Comparison of ENCODE assay signal across 30 cellular contexts in the genomic region with DNA sequence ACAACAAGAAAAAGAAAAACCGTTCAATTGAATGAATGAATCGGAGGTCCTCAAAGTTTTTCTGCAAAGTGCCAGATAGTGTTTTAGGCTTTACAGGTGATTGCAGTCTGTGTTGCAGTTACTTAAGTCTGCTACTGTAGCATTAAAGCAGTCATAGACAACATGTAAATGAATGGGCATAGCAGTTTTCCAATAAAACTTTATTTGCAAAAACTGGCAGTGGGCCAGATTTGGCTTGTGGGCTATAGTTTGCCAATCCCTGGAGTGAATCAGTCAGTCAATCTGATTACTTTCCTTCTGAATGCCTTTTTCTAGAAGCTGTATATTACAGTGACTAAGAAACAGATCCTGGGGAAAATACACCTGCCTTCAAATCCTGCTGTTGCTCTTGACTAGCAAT.
"Had no signal": no experiment of that assay in that cellular context is flagged by ENCODE, and none has a peak within 500 bp of the region (broad histone marks: within the 10 kb centered on the region; RNA-seq: fewer than 3 reads in every experiment).

No MANE protein-coding gene starts in this region.

- H3K27ac ChIP-seq: neural progenitor cell, neutrophil, pancreas, prostate gland, skin epidermis, spleen, suprapubic skin, testis, tibial nerve, upper lobe of left lung, vagina had no signal

- H3K4me3 ChIP-seq: neural progenitor cell, pancreas, prostate gland, skin epidermis, smooth muscle cell, spleen, suprapubic skin, testis, tibial nerve, upper lobe of left lung, vagina had no signal

- H2AFZ ChIP-seq: neural progenitor cell had no signal

- H3K4me2 ChIP-seq: neural progenitor cell, smooth muscle cell had no signal

- H3K36me3 Mint-ChIP-seq: naive thymus-derived CD4-positive, alpha-beta T cell; natural killer cell; neural progenitor cell; stimulated activated memory B cell treated with anti-CD40 and anti-IgM and Interleukin-4, amounts not matched to agents 10 μg/mL and 1 μg/mL and 100 μg/mL, for 72 hours had no signal

- H3K27me3 ChIP-seq: neural progenitor cell, neutrophil, pancreas, spleen, suprapubic skin, testis, tibial nerve, upper lobe of left lung, vagina had no signal

- H3K4me1 Mint-ChIP-seq: naive thymus-derived CD4-positive, alpha-beta T cell; natural killer cell; nephron; stimulated activated memory B cell treated with anti-CD40 and anti-IgM and Interleukin-4, amounts not matched to agents 10 μg/mL and 1 μg/mL and 100 μg/mL, for 72 hours; stimulated activated naive CD8-positive, alpha-beta T cell treated with anti-CD3 and anti-CD28 coated beads, Interleukin-15, amount 100 ng/mL, for 72 hours had no signal

- H3K27ac Mint-ChIP-seq: naive thymus-derived CD4-positive, alpha-beta T cell; natural killer cell; nephron; neural progenitor cell; stimulated activated memory B cell treated with anti-CD40 and anti-IgM and Interleukin-4, amounts not matched to agents 10 μg/mL and 1 μg/mL and 100 μg/mL, for 72 hours; stimulated activated naive CD8-positive, alpha-beta T cell treated with anti-CD3 and anti-CD28 coated beads, Interleukin-15, amount 100 ng/mL, for 72 hours had no signal

- H3K9me3 ChIP-seq: neutrophil, pancreas, prostate gland, suprapubic skin, testis, tibial nerve, upper lobe of left lung, vagina had no signal

- FAIRE-seq: pancreas, urothelium cell line had no signal

- H3K4me3 Mint-ChIP-seq: naive thymus-derived CD4-positive, alpha-beta T cell; natural killer cell; nephron; neural progenitor cell; stimulated activated memory B cell treated with anti-CD40 and anti-IgM and Interleukin-4, amounts not matched to agents 10 μg/mL and 1 μg/mL and 100 μg/mL, for 72 hours; stimulated activated naive CD8-positive, alpha-beta T cell treated with anti-CD3 and anti-CD28 coated beads, Interleukin-15, amount 100 ng/mL, for 72 hours had no signal

- H3K4me1 ChIP-seq: neural progenitor cell, pancreas, prostate gland, spleen, suprapubic skin, testis, tibial nerve, upper lobe of left lung had no signal

- H3K27me3 Mint-ChIP-seq: naive thymus-derived CD4-positive, alpha-beta T cell; stimulated activated memory B cell treated with anti-CD40 and anti-IgM and Interleukin-4, amounts not matched to agents 10 μg/mL and 1 μg/mL and 100 μg/mL, for 72 hours; stimulated activated naive CD8-positive, alpha-beta T cell treated with anti-CD3 and anti-CD28 coated beads, Interleukin-15, amount 100 ng/mL, for 72 hours had no signal

- H3K9ac ChIP-seq: neural progenitor cell had no signal

- ATAC-seq: naive thymus-derived CD4-positive, alpha-beta T cell; natural killer cell; pancreas; right cardiac atrium; sciatic nerve; stimulated activated memory B cell treated with anti-CD40 and anti-IgM and Interleukin-4, amounts not matched to agents 10 μg/mL and 1 μg/mL and 100 μg/mL, for 72 hours; stimulated activated naive CD8-positive, alpha-beta T cell treated with anti-CD3 and anti-CD28 coated beads, Interleukin-15, amount 100 ng/mL, for 72 hours; stimulated activated naive CD8-positive, alpha-beta T cell treated with anti-CD3 and anti-CD28 coated beads, Interleukin-15, Interleukin-2, amounts not matched to agents 100 U/mL and 50 U/mL, for 24 hours had no signal

- DNase-seq: naive thymus-derived CD4-positive, alpha-beta T cell; natural killer cell; nucleus accumbens; pancreas; right cardiac atrium; spleen; stimulated activated CD4-positive, alpha-beta T cell treated with anti-CD3 and anti-CD28 coated beads, Interleukin-12 subunit alpha, Interleukin-12 subunit beta, amount 100 ng/mL, for 4 hours; stimulated activated CD4-positive, alpha-beta T cell treated with anti-CD3 and anti-CD28 coated beads, Interleukin-1b, Interleukin-23, amount 100 ng/mL, for 48 hours; stimulated activated CD4-positive, alpha-beta T cell treated with anti-CD3 and anti-CD28 coated beads, Interleukin-4, amount 100 ng/mL, for 1 hour; stimulated activated CD4-positive, alpha-beta T cell treated with anti-CD3 and anti-CD28 coated beads, Interleukin-4, amount 100 ng/mL, for 4 hours; stimulated activated CD8-positive, alpha-beta memory T cell treated with anti-CD3 and anti-CD28 coated beads, Interleukin-4, amount 100 ng/mL, for 48 hours; stimulated activated naive CD4-positive, alpha-beta T cell; stimulated activated naive CD8-positive, alpha-beta T cell treated with anti-CD3 and anti-CD28 coated beads, Interleukin-15, amount 100 ng/mL, for 72 hours; stimulated activated naive CD8-positive, alpha-beta T cell treated with anti-CD3 and anti-CD28 coated beads, Interleukin-15, Interleukin-2, amounts not matched to agents 100 U/mL and 50 U/mL, for 24 hours; substantia nigra; testis; trophoblast cell; upper lobe of left lung had no signal

- H3K36me3 ChIP-seq: neural progenitor cell, neutrophil, pancreas, prostate gland, spleen, suprapubic skin, tibial nerve, upper lobe of left lung, vagina had no signal

- H3K9me3 Mint-ChIP-seq: nephron; stimulated activated memory B cell treated with anti-CD40 and anti-IgM and Interleukin-4, amounts not matched to agents 10 μg/mL and 1 μg/mL and 100 μg/mL, for 72 hours had no signal
